ENCODE assay signal across 26 cellular contexts in genomic region chr16:23339781-23340180, GRCh38. TPM values are rescaled to one million over a fixed set of nuclear protein-coding genes. Genes with fewer than 3 reads are reported as not detected.
DNase-seq lines count a peak whose midpoint lies in the region; ATAC-seq, FAIRE-seq and TF ChIP-seq lines count a peak whose summit lies in the region.
"Had no signal": no experiment of that assay in that cellular context is flagged by ENCODE, and none has a peak within 500 bp of the region (broad histone marks: within the 10 kb centered on the region; RNA-seq: fewer than 3 reads in every experiment).

No MANE protein-coding gene starts in this region.

- H3K79me1 ChIP-seq in trophoblast cell (ENCODE audit: low read length): no peaks in the 10 kb centered on the region

- in situ Hi-C loops in mammary epithelial cell (cut with MboI; ENCODE audit: low sequenced_read_pairs in 2 of 2): no loop called here

- intact Hi-C loops in mammary epithelial cell (cut with micrococcal nuclease): no loop called here
- intact Hi-C loops in breast epithelium (cut with DNase I; ENCODE audit: low total_unique reads): no loop called here
- intact Hi-C loops in activated CD4-positive, alpha-beta memory T cell treated with anti-CD3 and anti-CD28 coated beads for 36 hours (cut with micrococcal nuclease): no loop called here

- no peak overlapping the region for H2BK5ac ChIP-seq in trophoblast cell (ENCODE audit: low read depth, low read length, poor library complexity)

- TF ChIP-seq POLR2A in breast epithelium (IDR thresholded peaks at IDR 0.05): no peak

- H3K4me3 ChIP-seq in mammary epithelial cell (replicated peaks in 1 of 3; ENCODE audit: insufficient read depth in 1 of 3, low read depth in 2 of 3, low read length in 3 of 3) (no peak overlapping the region), breast epithelium (no peak overlapping the region), bronchial epithelial cell (ENCODE audit: low read depth, low read length) (no peak overlapping the region), trophoblast cell (ENCODE audit: low read depth, low read length) (no peak overlapping the region)
- H3K4me3 ChIP-seq: BLaER1, GM12878, GM23248 had no signal

- peaks cover 9% of the 10 kb centered on the region for H3K27me3 Mint-ChIP-seq in activated CD4-positive, alpha-beta memory T cell treated with anti-CD3 and anti-CD28 coated beads for 36 hours

- POLR2A ChIA-PET in activated CD4-positive, alpha-beta memory T cell treated with anti-CD3 and anti-CD28 coated beads for 36 hours (lab: Charles Lee): no interaction called here

- H4K8ac ChIP-seq in trophoblast cell (ENCODE audit: low read depth, low read length): no peak overlapping the region

- H2BK120ac ChIP-seq in trophoblast cell (ENCODE audit: insufficient read depth, low read length, poor library complexity): no peak overlapping the region

- H3K9ac ChIP-seq in mammary epithelial cell (ENCODE audit: insufficient read depth, low read length): no peak overlapping the region
- no peak overlapping the region for H3K9ac ChIP-seq in trophoblast cell (ENCODE audit: low read length)
- H3K9ac ChIP-seq: BLaER1, GM23248 had no signal

- H2BK12ac ChIP-seq in trophoblast cell (ENCODE audit: low read length): no peak overlapping the region

- no TSS peak for BruUV-seq in mammary epithelial cell (replicated peaks; lab: Mats Ljungman, UMichigan)

- H3K9me3 ChIP-seq in mammary epithelial cell (replicated peaks; ENCODE audit: insufficient read depth, low read length) (no peaks in the 10 kb centered on the region), breast epithelium (no peaks in the 10 kb centered on the region), trophoblast cell (ENCODE audit: insufficient read depth, low read depth, low read length) (no peaks in the 10 kb centered on the region)
- H3K9me3 ChIP-seq: BLaER1, Caco-2 had no signal

- no peak overlapping the region for H3K23ac ChIP-seq in trophoblast cell (ENCODE audit: low read length)

- ATAC-seq in foreskin keratinocyte: no peak
- ATAC-seq: CD8-positive, alpha-beta T cell; GM12878 had no signal

- no peaks in the 10 kb centered on the region for H4K20me1 ChIP-seq in mammary epithelial cell (ENCODE audit: insufficient read depth, low read length)
- H4K20me1 ChIP-seq: BLaER1 had no signal

- H3K4me2 ChIP-seq in mammary epithelial cell (ENCODE audit: insufficient read depth, low read depth, low read length) (no peak overlapping the region), trophoblast cell (ENCODE audit: low read length) (no peak overlapping the region)
- H3K4me2 ChIP-seq: BLaER1 had no signal

- H2AK5ac ChIP-seq in trophoblast cell (ENCODE audit: low read length): no peak overlapping the region

- H3K14ac ChIP-seq in trophoblast cell (ENCODE audit: low read length): no peak overlapping the region

- H2AFZ ChIP-seq in mammary epithelial cell (ENCODE audit: low read depth, low read length) (no peak overlapping the region), trophoblast cell (ENCODE audit: insufficient read depth, low read length, poor library complexity) (no peak overlapping the region)
- H2AFZ ChIP-seq: GM23248 had no signal

- H4K12ac ChIP-seq in trophoblast cell (ENCODE audit: low read depth, low read length): no peak overlapping the region

- no peak overlapping the region for H3K18ac ChIP-seq in trophoblast cell (ENCODE audit: low read length)

- no peaks in the 10 kb centered on the region for H3K36me3 Mint-ChIP-seq in activated CD4-positive, alpha-beta memory T cell treated with anti-CD3 and anti-CD28 coated beads for 36 hours
- H3K36me3 Mint-ChIP-seq: CD4-positive, CD25-positive, alpha-beta regulatory T cell; CD8-positive, alpha-beta T cell had no signal

- DNase-seq in mammary epithelial cell (peak; percentile 85), breast epithelium (ENCODE audit: low spot score in 2 of 2) (no peak), bronchial epithelial cell (ENCODE audit: low read depth) (peak; percentile 47), foreskin keratinocyte (peak; percentile 40 to 71), trophoblast cell (peak; percentile 45 to 80), NOMO-1 treated with DMSO at 0.1 percent for 48 hours (lab: John Stamatoyannopoulos, UW; ENCODE audit: unreplicated experiment) (no peak), HuH-7.5 (ENCODE audit: low spot score) (no peak)
- DNase-seq in activated CD4-positive, alpha-beta memory T cell treated with anti-CD3 and anti-CD28 coated beads for 36 hours: no peak
- DNase-seq: Caco-2; CD4-positive, CD25-positive, alpha-beta regulatory T cell; CD8-positive, alpha-beta T cell; DMS153; DND-41; GDM1; GM23248; H7; HCEC 1CT had no signal

- H3K79me2 ChIP-seq in mammary epithelial cell (ENCODE audit: insufficient read depth, low read length): no peaks in the 10 kb centered on the region
- no peaks in the 10 kb centered on the region for H3K79me2 ChIP-seq in trophoblast cell (ENCODE audit: control insufficient read depth, insufficient read depth, low read length, poor library complexity)

- no peak overlapping the region for H3K4ac ChIP-seq in trophoblast cell (ENCODE audit: low read depth, low read length)

- peaks cover 5% of the 10 kb centered on the region for H3K4me1 Mint-ChIP-seq in activated CD4-positive, alpha-beta memory T cell treated with anti-CD3 and anti-CD28 coated beads for 36 hours (ENCODE audit: low read depth)

- dilution Hi-C loops in mammary epithelial cell (cut with HindIII; ENCODE audit: low sequenced_read_pairs): loop anchor here (5.0 kb wide), 1 partner anchor 57 kb away; no protein-coding TSS in a partner anchor

- H3K27ac Mint-ChIP-seq in activated CD4-positive, alpha-beta memory T cell treated with anti-CD3 and anti-CD28 coated beads for 36 hours: no peak overlapping the region
- H3K27ac Mint-ChIP-seq: B cell; CD8-positive, alpha-beta T cell had no signal

- 76% methylated on average over 3 of the region's 3 CpGs for WGBS in mammary epithelial cell (ENCODE audit: low coverage, missing lambda C conversion rate)
- no CpG with 5 or more reads among the region's 3 CpGs for WGBS in trophoblast cell (ENCODE audit: extremely low coverage, insufficient coverage, insufficient read length)

- H4K91ac ChIP-seq in trophoblast cell (ENCODE audit: low read depth, low read length): no peak overlapping the region

- H3K27me3 ChIP-seq in mammary epithelial cell (ENCODE audit: insufficient read depth, low read length) (no peaks in the 10 kb centered on the region), breast epithelium (no peaks in the 10 kb centered on the region), bronchial epithelial cell (ENCODE audit: control insufficient read depth, insufficient read depth, low read length) (no peaks in the 10 kb centered on the region), foreskin keratinocyte (peaks cover 4% of the 10 kb centered on the region), trophoblast cell (ENCODE audit: insufficient read depth, low read length) (no peaks in the 10 kb centered on the region)
- H3K27me3 ChIP-seq: BLaER1 had no signal

- TF ChIP-seq CTCF in mammary epithelial cell (conservative IDR thresholded peaks at IDR 0.05 in 1 of 2, IDR thresholded peaks at IDR 0.05 in 1 of 2; ENCODE audit: extremely low read depth in 1 of 2, insufficient read depth in 1 of 2, low read depth in 1 of 2, low read length in 2 of 2) (no peak), breast epithelium (IDR thresholded peaks at IDR 0.05) (no peak), bronchial epithelial cell (IDR thresholded peaks at IDR 0.05; ENCODE audit: insufficient read depth, low read length, severe bottlenecking) (no peak), foreskin keratinocyte (conservative IDR thresholded peaks at IDR 0.05) (no peak)

- no peak overlapping the region for H3K4me3 Mint-ChIP-seq in activated CD4-positive, alpha-beta memory T cell treated with anti-CD3 and anti-CD28 coated beads for 36 hours
- H3K4me3 Mint-ChIP-seq: B cell; CD4-positive, CD25-positive, alpha-beta regulatory T cell; CD8-positive, alpha-beta T cell had no signal

- H3K27ac ChIP-seq in mammary epithelial cell (ENCODE audit: insufficient read depth, low read depth, low read length) (no peak overlapping the region), breast epithelium (no peak overlapping the region), foreskin keratinocyte (no peak overlapping the region), trophoblast cell (ENCODE audit: low read depth, low read length) (no peak overlapping the region)
- H3K27ac ChIP-seq: 22Rv1, BLaER1, C4-2B, GM23248 had no signal

- FAIRE-seq in bronchial epithelial cell (lab: Jason Lieb, UNC): no peak
- FAIRE-seq: A204.1, GM12878, GM18507, H1 had no signal

- CTCF ChIA-PET in mammary epithelial cell (lab: Charles Lee; ENCODE audit: low non-redundant PET): no interaction called here
- CTCF ChIA-PET in activated CD4-positive, alpha-beta memory T cell treated with anti-CD3 and anti-CD28 coated beads for 36 hours (lab: Charles Lee): interaction anchor here (0.5 kb wide), 1 partner anchor 159 kb away, joined by 3 read pairs; no protein-coding TSS in a partner anchor

- H3K4me1 ChIP-seq in mammary epithelial cell (ENCODE audit: insufficient read depth, low read length) (peaks cover 7% of the 10 kb centered on the region), breast epithelium (no peaks in the 10 kb centered on the region), foreskin keratinocyte (no peaks in the 10 kb centered on the region), trophoblast cell (ENCODE audit: control insufficient read depth in 1 of 2, insufficient read depth in 2 of 2, low read length in 2 of 2) (no peaks in the 10 kb centered on the region)
- H3K4me1 ChIP-seq: BLaER1, Caco-2 had no signal

- no peaks in the 10 kb centered on the region for H3K36me3 ChIP-seq in mammary epithelial cell (ENCODE audit: insufficient read depth, low read length)
- H3K36me3 ChIP-seq in breast epithelium: no peaks in the 10 kb centered on the region
- H3K36me3 ChIP-seq in bronchial epithelial cell (ENCODE audit: control insufficient read depth, insufficient read depth, low read length): no peaks in the 10 kb centered on the region
- no peaks in the 10 kb centered on the region for H3K36me3 ChIP-seq in trophoblast cell (ENCODE audit: control insufficient read depth in 1 of 2, insufficient read depth in 2 of 2, low read length in 2 of 2)
- H3K36me3 ChIP-seq: BLaER1 had no signal

- H3K9me3 Mint-ChIP-seq in activated CD4-positive, alpha-beta memory T cell treated with anti-CD3 and anti-CD28 coated beads for 36 hours: no peaks in the 10 kb centered on the region
- H3K9me3 Mint-ChIP-seq: CD4-positive, CD25-positive, alpha-beta regulatory T cell; CD8-positive, alpha-beta T cell had no signal

RNA-seq across cellular contexts. Expression of gene SCNN1B, which starts 37.7 kb away (rescaled TPM):
- total RNA-seq in mammary epithelial cell (1 to 10 TPM in 1 of 2 donors, under 1 TPM in 1; 0.80 to 3.0 TPM), breast epithelium (10 to 100 TPM in 2 of 3 donors, 1 to 10 TPM in 1; 3.0 to 18.0 (median 18.0) TPM), bronchial epithelial cell (0.79 and 5.8 TPM in 2 replicates), foreskin keratinocyte (0.07 TPM in 1 of 2 replicates, not detected in the other)
- polyA plus RNA-seq in mammary epithelial cell (0.90 TPM), foreskin keratinocyte (0.11 and 0.13 TPM in 2 replicates)
- not detected for polyA minus RNA-seq in mammary epithelial cell
- polyA plus RNA-seq in trophoblast cell (2013): not detected in 2 replicates
- not detected for total RNA-seq in activated CD4-positive, alpha-beta memory T cell treated with anti-CD3 and anti-CD28 coated beads for 36 hours
- total RNA-seq: B cell; Caco-2; CD4-positive, CD25-positive, alpha-beta regulatory T cell; CD8-positive, alpha-beta T cell; GM23248 had no signal
- polyA plus RNA-seq: AG04450; CD4-positive, CD25-positive, alpha-beta regulatory T cell; GM23248 had no signal

Comparison
In these comparisons a context has a peak if more than half of its experiments do, and no peak if none do; other contexts are left out.
1. DNase-seq: peak in mammary epithelial cell (single experiment), bronchial epithelial cell (single experiment), foreskin keratinocyte (2 of 2) and trophoblast cell (2 of 2); none in breast epithelium (0 of 2), NOMO-1 treated with DMSO at 0.1 percent for 48 hours (single experiment), HuH-7.5 (single experiment) and activated CD4-positive, alpha-beta memory T cell treated with anti-CD3 and anti-CD28 coated beads for 36 hours (single experiment).